ENCODE assay signal across 8 cellular contexts in the genomic region with DNA sequence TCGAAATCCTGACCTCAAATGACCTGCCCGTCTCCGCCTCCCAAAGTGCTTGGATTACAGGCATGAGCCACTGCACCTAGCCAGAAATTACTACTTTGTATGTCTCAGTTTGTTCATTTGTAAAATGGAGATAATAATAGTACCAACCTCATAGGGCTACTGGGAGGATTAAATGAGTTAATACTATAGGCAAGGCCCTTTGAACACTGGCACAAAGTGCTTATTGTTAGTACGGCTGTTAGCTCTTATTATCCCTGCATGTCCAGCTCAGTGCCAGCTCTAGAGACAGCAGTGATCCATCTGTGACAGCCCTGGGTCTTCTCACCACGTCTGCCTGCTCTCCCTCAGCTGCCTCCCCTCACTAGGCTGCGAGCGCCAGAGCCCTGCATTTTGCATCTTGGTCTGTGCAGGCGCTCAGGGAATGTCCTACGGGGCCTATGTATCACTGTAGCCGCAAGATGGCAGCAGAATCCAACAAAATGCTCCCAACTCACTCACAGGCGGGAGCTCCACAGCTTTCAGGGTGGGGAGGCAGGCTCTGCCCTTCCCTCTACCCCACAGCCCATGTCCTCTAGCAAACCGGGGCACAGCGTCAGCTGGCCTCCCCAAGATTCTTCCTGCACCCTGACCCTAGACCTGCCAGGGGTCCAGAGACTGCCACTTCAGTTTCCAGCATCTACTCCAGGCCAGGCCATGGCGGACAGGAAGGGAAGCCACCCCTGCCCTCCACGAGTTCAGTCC. TPM values are rescaled to one million over a fixed set of nuclear protein-coding genes. Genes with fewer than 3 reads are reported as not detected.
DNase-seq lines count a peak whose midpoint lies in the region; ATAC-seq and TF ChIP-seq lines count a peak whose summit lies in the region.

No MANE protein-coding gene starts in this region.

- no peak overlapping the region for H3K4me3 ChIP-seq in endodermal cell (ENCODE audit: low read length)

- peak; percentile 87 for DNase-seq in COLO829 (ENCODE audit: low spot score)
- DNase-seq in NCI-H82 treated with DMSO at 0.1 percent for 48 hours (lab: John Stamatoyannopoulos, UW; ENCODE audit: unreplicated experiment): peak; percentile 48
- peak; percentile 89 for DNase-seq in activated CD8-positive, alpha-beta memory T cell treated with anti-CD3 and anti-CD28 coated beads for 24 hours
- peak; percentile 94 for DNase-seq in endodermal cell
- peak; percentile 79 for DNase-seq in middle frontal gyrus (ENCODE audit: extremely low spot score, low spot score)
- peak; percentile 52 to 86 for DNase-seq in stimulated activated effector memory CD8-positive, alpha-beta T cell treated with anti-CD3 and anti-CD28 coated beads, Interleukin-12 subunit alpha, Interleukin-12 subunit beta, amount 100 ng/mL, for 72 hours (ENCODE audit: low spot score in 2 of 2)

- 43 to 45% methylated on average over 12 to 15 of the region's 15 CpGs for WGBS in endodermal cell (ENCODE audit: insufficient coverage in 1 of 2, insufficient read length in 1 of 2), 2 experiments

- no peak overlapping the region for H3K27ac Mint-ChIP-seq in endodermal cell
- H3K27ac Mint-ChIP-seq in stimulated activated effector memory CD8-positive, alpha-beta T cell treated with anti-CD3 and anti-CD28 coated beads, Interleukin-12 subunit alpha, Interleukin-12 subunit beta, amount 100 ng/mL, for 72 hours: peak overlapping the region; percentile 85

- TF ChIP-seq CTCF in endodermal cell (conservative IDR thresholded peaks at IDR 0.05): peak; percentile 95

- H3K9me3 ChIP-seq in endodermal cell (ENCODE audit: control insufficient read depth, low read length): no peaks in the 10 kb centered on the region

- no peaks in the 10 kb centered on the region for H3K27me3 Mint-ChIP-seq in endodermal cell (ENCODE audit: insufficient read depth)

- no peaks in the 10 kb centered on the region for H3K36me3 ChIP-seq in endodermal cell (ENCODE audit: control insufficient read depth, insufficient read depth, low read length)

- H3K4me3 Mint-ChIP-seq in endodermal cell: no peak overlapping the region
- H3K4me3 Mint-ChIP-seq in stimulated activated effector memory CD8-positive, alpha-beta T cell treated with anti-CD3 and anti-CD28 coated beads, Interleukin-12 subunit alpha, Interleukin-12 subunit beta, amount 100 ng/mL, for 72 hours: no peak overlapping the region

- no peak overlapping the region for H3K27ac ChIP-seq in endodermal cell (ENCODE audit: low read depth, low read length)

- peak; percentile 79 for ATAC-seq in GM19397 (IDR thresholded peaks at IDR 0.05; ENCODE audit: unreplicated experiment)
- peak; percentile 76 for ATAC-seq in HG03457 (IDR thresholded peaks at IDR 0.05; ENCODE audit: unreplicated experiment)
- ATAC-seq in stimulated activated effector memory CD8-positive, alpha-beta T cell treated with anti-CD3 and anti-CD28 coated beads, Interleukin-12 subunit alpha, Interleukin-12 subunit beta, amount 100 ng/mL, for 72 hours: peak; percentile 90

- peaks cover 19% of the 10 kb centered on the region for H3K4me1 Mint-ChIP-seq in endodermal cell
- H3K4me1 Mint-ChIP-seq in stimulated activated effector memory CD8-positive, alpha-beta T cell treated with anti-CD3 and anti-CD28 coated beads, Interleukin-12 subunit alpha, Interleukin-12 subunit beta, amount 100 ng/mL, for 72 hours: peaks cover 20% of the 10 kb centered on the region

- H3K9me3 Mint-ChIP-seq in endodermal cell: no peaks in the 10 kb centered on the region
- no peaks in the 10 kb centered on the region for H3K9me3 Mint-ChIP-seq in stimulated activated effector memory CD8-positive, alpha-beta T cell treated with anti-CD3 and anti-CD28 coated beads, Interleukin-12 subunit alpha, Interleukin-12 subunit beta, amount 100 ng/mL, for 72 hours

- peaks cover 7% of the 10 kb centered on the region for H3K4me1 ChIP-seq in endodermal cell (ENCODE audit: control insufficient read depth, insufficient read depth, low read length)

- H3K27me3 ChIP-seq in endodermal cell (ENCODE audit: control insufficient read depth, insufficient read depth, low read length, poor library complexity, severe bottlenecking): no peaks in the 10 kb centered on the region

- H3K9ac ChIP-seq in endodermal cell (ENCODE audit: extremely low read depth, low read length, poor library complexity, severe bottlenecking): no peak overlapping the region

- H3K36me3 Mint-ChIP-seq in endodermal cell (ENCODE audit: low read depth): no peaks in the 10 kb centered on the region
- peaks cover 16% of the 10 kb centered on the region for H3K36me3 Mint-ChIP-seq in stimulated activated effector memory CD8-positive, alpha-beta T cell treated with anti-CD3 and anti-CD28 coated beads, Interleukin-12 subunit alpha, Interleukin-12 subunit beta, amount 100 ng/mL, for 72 hours

RNA-seq across cellular contexts. Expression of a gene that starts 17.7 kb away (rescaled TPM):
- 10 to 100 TPM; 12.2 to 15.4 TPM for total RNA-seq in endodermal cell
- polyA plus RNA-seq in endodermal cell (2013, experiment 1 of 2): 16.6 TPM
- 16.2 TPM for polyA plus RNA-seq in endodermal cell (2013, experiment 2 of 2)
